Comparison of ENCODE assay signal across 1 cellular context in the genomic region with DNA sequence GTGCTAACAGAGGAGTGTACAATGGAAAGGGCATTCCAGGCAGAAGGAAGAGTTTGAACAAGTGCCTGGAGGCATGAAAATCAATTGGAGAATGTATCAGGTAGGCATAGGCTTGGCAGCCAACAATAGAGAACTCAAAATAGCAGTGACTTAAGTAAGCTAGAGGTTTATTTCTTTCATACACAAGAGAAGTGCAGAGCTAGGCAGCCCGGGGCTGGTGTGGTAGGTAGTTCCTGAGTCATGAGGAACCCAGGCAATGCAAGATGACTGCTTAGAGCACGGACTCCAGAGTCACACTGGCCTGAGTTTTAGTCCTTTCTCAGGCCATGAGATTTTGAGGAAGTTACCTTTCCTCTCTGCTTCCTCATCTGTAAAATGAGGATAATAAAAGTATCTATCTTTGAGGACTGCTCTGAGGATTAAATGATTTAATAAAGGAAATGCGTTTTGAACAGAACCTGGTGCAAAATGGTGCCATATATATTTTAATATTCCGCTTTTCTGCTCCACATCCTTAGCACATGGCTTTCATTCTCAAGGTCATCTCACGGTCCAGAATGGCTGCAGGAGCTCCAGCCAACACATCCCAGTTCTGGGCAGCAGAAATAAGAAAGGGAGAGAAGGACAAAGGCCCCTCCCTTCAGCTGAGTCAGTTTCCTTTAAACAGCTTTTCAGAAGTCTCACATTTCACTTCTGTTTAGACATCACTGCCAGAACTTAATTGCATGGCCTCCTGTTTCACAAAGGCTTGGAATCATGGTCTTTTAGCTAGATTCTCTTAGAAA.
TF ChIP-seq lines count a peak whose summit lies in the region.

No MANE protein-coding gene starts in this region.

TF ChIP-seq in IMR-90, 13 proteins besides CTCF, POLR2A, EP300 and RAD21:
- TF ChIP-seq, protein P1, sequence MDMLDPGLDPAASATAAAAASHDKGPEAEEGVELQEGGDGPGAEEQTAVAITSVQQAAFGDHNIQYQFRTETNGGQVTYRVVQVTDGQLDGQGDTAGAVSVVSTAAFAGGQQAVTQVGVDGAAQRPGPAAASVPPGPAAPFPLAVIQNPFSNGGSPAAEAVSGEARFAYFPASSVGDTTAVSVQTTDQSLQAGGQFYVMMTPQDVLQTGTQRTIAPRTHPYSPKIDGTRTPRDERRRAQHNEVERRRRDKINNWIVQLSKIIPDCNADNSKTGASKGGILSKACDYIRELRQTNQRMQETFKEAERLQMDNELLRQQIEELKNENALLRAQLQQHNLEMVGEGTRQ (IDR thresholded peaks at IDR 0.05; ENCODE audit: low read depth, low read length), result no peak
- TF ChIP-seq SMC3 (IDR thresholded peaks at IDR 0.05; ENCODE audit: low read depth, low read length) (no peak), MAZ (IDR thresholded peaks at IDR 0.05; ENCODE audit: borderline replicate concordance, low read depth, low read length) (no peak), CEBPB (IDR thresholded peaks at IDR 0.05; ENCODE audit: low read depth, low read length) (no peak), NFE2L2 (IDR thresholded peaks at IDR 0.05; ENCODE audit: low read depth, low read length) (no peak)
- TF ChIP-seq, protein P2, sequence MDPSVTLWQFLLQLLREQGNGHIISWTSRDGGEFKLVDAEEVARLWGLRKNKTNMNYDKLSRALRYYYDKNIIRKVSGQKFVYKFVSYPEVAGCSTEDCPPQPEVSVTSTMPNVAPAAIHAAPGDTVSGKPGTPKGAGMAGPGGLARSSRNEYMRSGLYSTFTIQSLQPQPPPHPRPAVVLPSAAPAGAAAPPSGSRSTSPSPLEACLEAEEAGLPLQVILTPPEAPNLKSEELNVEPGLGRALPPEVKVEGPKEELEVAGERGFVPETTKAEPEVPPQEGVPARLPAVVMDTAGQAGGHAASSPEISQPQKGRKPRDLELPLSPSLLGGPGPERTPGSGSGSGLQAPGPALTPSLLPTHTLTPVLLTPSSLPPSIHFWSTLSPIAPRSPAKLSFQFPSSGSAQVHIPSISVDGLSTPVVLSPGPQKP (IDR thresholded peaks at IDR 0.05; ENCODE audit: borderline replicate concordance, low read depth, low read length), result no peak
